15 cellular contexts compared by ENCODE assay signal in genomic region chr9:130899051-130899748, GRCh38. TPM values are rescaled to one million over a fixed set of nuclear protein-coding genes. Genes with fewer than 3 reads are reported as not detected.
DNase-seq lines count a peak whose midpoint lies in the region; TF ChIP-seq lines count a peak whose summit lies in the region.
"Had no signal": no experiment of that assay in that cellular context is flagged by ENCODE, and none has a peak within 500 bp of the region (broad histone marks: within the 10 kb centered on the region; RNA-seq: fewer than 3 reads in every experiment).

No MANE protein-coding gene starts in this region.

- H2AFZ ChIP-seq in trophoblast cell (ENCODE audit: insufficient read depth, low read length, poor library complexity): no peak overlapping the region
- H2AFZ ChIP-seq: GM23338 had no signal

- H2BK5ac ChIP-seq in trophoblast cell (ENCODE audit: low read depth, low read length, poor library complexity): no peak overlapping the region

- no peaks in the 10 kb centered on the region for H3K79me1 ChIP-seq in trophoblast cell (ENCODE audit: low read length)

- no peak overlapping the region for H3K14ac ChIP-seq in trophoblast cell (ENCODE audit: low read length)

- no peaks in the 10 kb centered on the region for H3K9me3 ChIP-seq in trophoblast cell (ENCODE audit: insufficient read depth, low read depth, low read length)
- H3K9me3 ChIP-seq: BLaER1 treated with 17β-estradiol and CSF1 and Interleukin-3, amounts not matched to agents 10 nM and 100 nM had no signal

- no peak overlapping the region for H3K18ac ChIP-seq in trophoblast cell (ENCODE audit: low read length)

- no peaks in the 10 kb centered on the region for H3K4me1 ChIP-seq in trophoblast cell (ENCODE audit: control insufficient read depth in 1 of 2, insufficient read depth in 2 of 2, low read length in 2 of 2)

- H3K36me3 ChIP-seq in trophoblast cell (ENCODE audit: control insufficient read depth in 1 of 2, insufficient read depth in 2 of 2, low read length in 2 of 2): no peaks in the 10 kb centered on the region
- H3K36me3 ChIP-seq: BLaER1 treated with 17β-estradiol and CSF1 and Interleukin-3, amounts not matched to agents 10 nM and 100 nM had no signal

- POLR2A ChIA-PET in GM10248 (lab: Yijun Ruan, JAX): no interaction called here

- peak overlapping the region; percentile 23 for H3K4me3 ChIP-seq in trophoblast cell (ENCODE audit: low read depth, low read length)
- H3K4me3 ChIP-seq: BLaER1 treated with 17β-estradiol and CSF1 and Interleukin-3, amounts not matched to agents 10 nM and 100 nM; GM12878; GM23338 had no signal

- WGBS in trophoblast cell (ENCODE audit: extremely low coverage, insufficient coverage, insufficient read length): no CpG with 5 or more reads among the region's 25 CpGs

- H4K8ac ChIP-seq in trophoblast cell (ENCODE audit: low read depth, low read length): no peak overlapping the region

- no peak overlapping the region for H3K9ac ChIP-seq in trophoblast cell (ENCODE audit: low read length)
- H3K9ac ChIP-seq: BLaER1 treated with 17β-estradiol and CSF1 and Interleukin-3, amounts not matched to agents 10 nM and 100 nM had no signal

- no peak overlapping the region for H4K91ac ChIP-seq in trophoblast cell (ENCODE audit: low read depth, low read length)

- H2AK5ac ChIP-seq in trophoblast cell (ENCODE audit: low read length): no peak overlapping the region

- H2BK120ac ChIP-seq in trophoblast cell (ENCODE audit: insufficient read depth, low read length, poor library complexity): no peak overlapping the region

- H3K27ac ChIP-seq in trophoblast cell (ENCODE audit: low read depth, low read length): no peak overlapping the region
- H3K27ac ChIP-seq: BLaER1 treated with 17β-estradiol and CSF1 and Interleukin-3, amounts not matched to agents 10 nM and 100 nM had no signal

- H2BK12ac ChIP-seq in trophoblast cell (ENCODE audit: low read length): no peak overlapping the region

- no peaks in the 10 kb centered on the region for H3K79me2 ChIP-seq in trophoblast cell (ENCODE audit: control insufficient read depth, insufficient read depth, low read length, poor library complexity)

- TF ChIP-seq CTCF in GM10248 (IDR thresholded peaks at IDR 0.05; ENCODE audit: control extremely low read depth, extremely low read depth, low read depth, missing control alignments): no peak

- CTCF ChIA-PET in GM10248 (lab: Yijun Ruan, JAX): interaction anchor here (0.9 kb wide), 1 partner anchor 147 kb away, joined by 4 read pairs; no protein-coding TSS in a partner anchor

- no peak overlapping the region for H3K23ac ChIP-seq in trophoblast cell (ENCODE audit: low read length)

- no peak overlapping the region for H3K4me2 ChIP-seq in trophoblast cell (ENCODE audit: low read length)
- H3K4me2 ChIP-seq: GM23338 had no signal

- peak; percentile 46 for DNase-seq in COLO668 (lab: John Stamatoyannopoulos, UW; ENCODE audit: unreplicated experiment)
- DNase-seq in SW480 (ENCODE audit: low spot score): peak; percentile 31
- peak; percentile 43 for DNase-seq in left kidney (ENCODE audit: low read depth, low spot score)
- DNase-seq in trophoblast cell: no peak
- DNase-seq in NK-92 treated with Interleukin-12 subunit alpha and Interleukin-12 subunit beta, amount 100 ng/mL, for 24 hours (lab: John Stamatoyannopoulos, UW): no peak
- DNase-seq in NCI-H226: no peak
- DNase-seq in GM10248 (ENCODE audit: extremely low spot score): no peak
- DNase-seq: ACHN; Calu3; CD4-positive, CD25-positive, alpha-beta regulatory T cell; DMS 273 treated with DMSO at 0.1 percent for 48 hours; H9 had no signal

- no peak overlapping the region for H4K12ac ChIP-seq in trophoblast cell (ENCODE audit: low read depth, low read length)

- H3K4ac ChIP-seq in trophoblast cell (ENCODE audit: low read depth, low read length): no peak overlapping the region

- H3K27me3 ChIP-seq in trophoblast cell (ENCODE audit: insufficient read depth, low read length): no peaks in the 10 kb centered on the region
- H3K27me3 ChIP-seq: BLaER1 treated with 17β-estradiol and CSF1 and Interleukin-3, amounts not matched to agents 10 nM and 100 nM had no signal

RNA-seq across cellular contexts. Expression of gene QRFP, which starts 2.6 kb away (rescaled TPM):
- 0.10 and 0.11 TPM in 2 replicates for polyA plus RNA-seq in trophoblast cell (2013)
- polyA plus RNA-seq: CD4-positive, CD25-positive, alpha-beta regulatory T cell; GM12878; GM23338 had no signal

RNA-seq across cellular contexts. Expression of gene FIBCD1, which starts 39.8 kb away (rescaled TPM):
- polyA plus RNA-seq in trophoblast cell (2013): 83.3 and 85.3 TPM in 2 replicates
- polyA plus RNA-seq: CD4-positive, CD25-positive, alpha-beta regulatory T cell had no signal

Comparison
In these comparisons a context has a peak if more than half of its experiments do, and no peak if none do; other contexts are left out.
1. DNase-seq: peak in COLO668 (single experiment), SW480 (single experiment) and left kidney (single experiment); none in trophoblast cell (0 of 2), NK-92 treated with Interleukin-12 subunit alpha and Interleukin-12 subunit beta, amount 100 ng/mL, for 24 hours (single experiment), NCI-H226 (single experiment) and GM10248 (single experiment).